ENCODE assay signal across 19 cellular contexts in genomic region chr1:16977377-16977776, GRCh38. TPM values are rescaled to one million over a fixed set of nuclear protein-coding genes. Genes with fewer than 3 reads are reported as not detected.
DNase-seq lines count a peak whose midpoint lies in the region; TF ChIP-seq lines count a peak whose summit lies in the region.
"Had no signal": no experiment of that assay in that cellular context is flagged by ENCODE, and none has a peak within 500 bp of the region (broad histone marks: within the 10 kb centered on the region; RNA-seq: fewer than 3 reads in every experiment).

No MANE protein-coding gene starts in this region.

- intact Hi-C loops in tibial artery (cut with DNase I; ENCODE audit: low total_unique reads): no loop called here

- H3K36me3 ChIP-seq in HEK293 (ENCODE audit: control insufficient read depth in 2 of 2, insufficient read depth in 1 of 2, low read length in 2 of 2) (peaks cover 0 to 5% of the 10 kb centered on the region in 2 experiments; a peak in 1 of 3 replicates), tibial artery (no peaks in the 10 kb centered on the region)
- H3K36me3 ChIP-seq: BE2C had no signal

- CTCF ChIA-PET in HEK293 (lab: Yijun Ruan, JAX): interaction anchor here (2.8 kb wide), 1 partner anchor 10 kb away, joined by 13 read pairs; no protein-coding TSS in a partner anchor

- H3K27ac Mint-ChIP-seq in chondrocyte (ENCODE audit: unreplicated experiment): peak overlapping the region; percentile 74
- H3K27ac Mint-ChIP-seq in neural crest cell (ENCODE audit: unreplicated experiment): no peak overlapping the region

- H3K27ac ChIP-seq in HEK293 (ENCODE audit: extremely low read depth, low read depth, low read length) (no peak overlapping the region), tibial artery (peak overlapping the region; percentile 86 to 98)
- H3K27ac ChIP-seq: A549 had no signal

- DNase-seq in chondrocyte (ENCODE audit: low spot score) (no peak), neural crest cell (ENCODE audit: low read depth, low spot score) (no peak), tibial artery (no peak), HK-2 (ENCODE audit: unreplicated experiment) (no peak), DMS153 treated with DMSO at 0.1 percent for 48 hours (lab: John Stamatoyannopoulos, UW; ENCODE audit: unreplicated experiment) (no peak), retina (no peak)
- DNase-seq in central memory CD4-positive, alpha-beta T cell: no peak
- DNase-seq: BE2C, DMS79, MG63, NCI-H1417, NCI-H1694 treated with DMSO at 0.1 percent for 48 hours, NCI-H2081 treated with DMSO at 0.1 percent for 48 hours, NCI-H2171 treated with DMSO at 0.1 percent for 48 hours, NCI-H526, OCI-M1 had no signal

- peak overlapping the region; percentile 36 for H3K4me3 Mint-ChIP-seq in chondrocyte (ENCODE audit: unreplicated experiment)
- peak overlapping the region; percentile 69 for H3K4me3 Mint-ChIP-seq in neural crest cell

- H3K4me3 ChIP-seq in HEK293 (ENCODE audit: low read depth, low read length): no peak overlapping the region
- no peak overlapping the region for H3K4me3 ChIP-seq in tibial artery
- H3K4me3 ChIP-seq: A549, K562 had no signal

- POLR2A ChIA-PET in HEK293 (lab: Yijun Ruan, JAX): interaction anchor here (0.6 to 5.3 kb wide), 2 partner anchors 10 to 31 kb away, joined by 4 to 23 read pairs; no protein-coding TSS in a partner anchor

- H3K27me3 Mint-ChIP-seq in chondrocyte (ENCODE audit: low read depth) (no peaks in the 10 kb centered on the region), neural crest cell (ENCODE audit: low read depth) (peaks cover 8% of the 10 kb centered on the region)

- TF ChIP-seq CTCF in HEK293 (tag by site-specific recombination; IDR thresholded peaks at IDR 0.05): no peak
- no peak for TF ChIP-seq CTCF in chondrocyte (IDR thresholded peaks at IDR 0.05)
- TF ChIP-seq CTCF in neural crest cell (conservative IDR thresholded peaks at IDR 0.05): no peak
- no peak for TF ChIP-seq CTCF in tibial artery (IDR thresholded peaks at IDR 0.05)

- H3K4me1 Mint-ChIP-seq in chondrocyte (ENCODE audit: low read depth) (peaks cover 61% of the 10 kb centered on the region), neural crest cell (peaks cover 43% of the 10 kb centered on the region)

- H3K9me3 Mint-ChIP-seq in chondrocyte (ENCODE audit: low read depth) (no peaks in the 10 kb centered on the region), neural crest cell (no peaks in the 10 kb centered on the region)

- H3K36me3 Mint-ChIP-seq in chondrocyte (ENCODE audit: low read depth): peaks cover 7% of the 10 kb centered on the region
- H3K36me3 Mint-ChIP-seq in neural crest cell (ENCODE audit: low read depth): no peaks in the 10 kb centered on the region

- H3K9me3 ChIP-seq in HEK293 (ENCODE audit: control insufficient read depth, insufficient read depth, low read depth, low read length): no peaks in the 10 kb centered on the region
- H3K9me3 ChIP-seq in tibial artery: no peaks in the 10 kb centered on the region
- H3K9me3 ChIP-seq: A549, BE2C, MG63 had no signal

- H3K4me1 ChIP-seq in HEK293 (ENCODE audit: control insufficient read depth, insufficient read depth, low read length) (no peaks in the 10 kb centered on the region), tibial artery (peaks cover 0 to 46% (median 40%) of the 10 kb centered on the region in 4 donors)
- H3K4me1 ChIP-seq: A549 had no signal

- no peaks in the 10 kb centered on the region for H3K27me3 ChIP-seq in tibial artery
- H3K27me3 ChIP-seq: BE2C, MG63 had no signal

TF ChIP-seq in HEK293, 187 proteins besides CTCF, POLR2A, EP300 and RAD21:
- TF ChIP-seq ZNF623 (tag by site-specific recombination; IDR thresholded peaks at IDR 0.05) (0 out of 2 replicates have a peak, but pooled peaks have one; percentile 21), ZBTB49 (tag by site-specific recombination; IDR thresholded peaks at IDR 0.05; ENCODE audit: low read depth) (no peak), GLIS1 (tag by site-specific recombination; IDR thresholded peaks at IDR 0.05) (peak; percentile 26; the same call in 1 of the 2 replicates), BCL6B (tag by site-specific recombination; IDR thresholded peaks at IDR 0.05) (no peak), ZNF341 (tag by site-specific recombination; IDR thresholded peaks at IDR 0.05; ENCODE audit: low read depth) (peak; percentile 80)

RNA-seq across cellular contexts. Expression of gene MFAP2, which starts 3.0 kb away (rescaled TPM):
- 260 to 285 TPM (median 269 TPM) in 3 replicates for total RNA-seq in chondrocyte
- total RNA-seq in neural crest cell: 81.6 and 83.4 TPM in 2 replicates
- total RNA-seq: K562 had no signal

RNA-seq across cellular contexts. Expression of gene ATP13A2, which starts 34.4 kb away (rescaled TPM):
- 52.1 to 60.8 TPM (median 54.4 TPM) in 3 replicates for total RNA-seq in chondrocyte
- total RNA-seq in neural crest cell: 53.9 and 59.0 TPM in 2 replicates

RNA-seq across cellular contexts. Expression of gene CROCC, which starts 55.6 kb away (rescaled TPM):
- 24.7 to 32.2 TPM (median 26.2 TPM) in 3 replicates for total RNA-seq in chondrocyte
- total RNA-seq in neural crest cell: 52.6 and 54.1 TPM in 2 replicates
